ENCODE assay signal across 7 cellular contexts in genomic region chr20:48295445-48295903, GRCh38.
DNase-seq lines count a peak whose midpoint lies in the region; ATAC-seq and TF ChIP-seq lines count a peak whose summit lies in the region.

No MANE protein-coding gene starts in this region.

- intact Hi-C loops in adrenal gland (cut with DNase I) = loop anchor here in 1 of 2 donors (10.0 kb wide), 1 partner anchor 511 kb away; the partner anchor contains the start of gene SULF2

- H3K36me3 ChIP-seq in adrenal gland (replicated peaks in 1 of 2) (no peaks in the 10 kb centered on the region), iPS DF 6.9 (ENCODE audit: control insufficient read depth, insufficient read depth, low read length) (no peaks in the 10 kb centered on the region)

- no peak for ATAC-seq in GM21717 (IDR thresholded peaks at IDR 0.05; ENCODE audit: unreplicated experiment)

- H3K4me1 ChIP-seq in adrenal gland (replicated peaks in 1 of 2) (peaks cover 6 to 13% of the 10 kb centered on the region in 2 donors), iPS DF 6.9 (ENCODE audit: control insufficient read depth, insufficient read depth, low read length) (peaks cover 14% of the 10 kb centered on the region)

- H3K27me3 ChIP-seq in adrenal gland (no peaks in the 10 kb centered on the region), iPS DF 6.9 (ENCODE audit: control insufficient read depth, insufficient read depth, low read length) (no peaks in the 10 kb centered on the region)

- 17 to 24% (median 21%) methylated on average over 5 of the region's 5 CpGs for WGBS in adrenal gland, 4 donors
- WGBS in iPS DF 6.9 (ENCODE audit: insufficient coverage, insufficient read length) = no CpG with 5 or more reads among the region's 5 CpGs

- peak in 5 of 6 experiments; percentile 34 to 57 (median 45) for TF ChIP-seq CTCF in adrenal gland (IDR thresholded peaks at IDR 0.05)

- H3K4me3 ChIP-seq in adrenal gland (no peak overlapping the region), iPS DF 6.9 (ENCODE audit: low read length) (no peak overlapping the region)

- DNase-seq in HS-5 (ENCODE audit: low read depth) = peak; percentile 100
- peak; percentile 38 to 81 (median 65) for DNase-seq in adrenal gland
- DNase-seq in iPS DF 6.9 (ENCODE audit: low read depth, low spot score) = peak; percentile 87
- peak; percentile 46 for DNase-seq in superior temporal gyrus (ENCODE audit: extremely low spot score)
- DNase-seq in NCI-H2029 treated with DMSO at 0.1 percent for 48 hours (lab: John Stamatoyannopoulos, UW) = no peak
- DNase-seq in stimulated activated naive CD4-positive, alpha-beta T cell treated with Interleukin-2 at 50 U/mL for 16 hours (lab: John Stamatoyannopoulos, UW) = no peak

- H3K27ac ChIP-seq in adrenal gland (peak overlapping the region in 4 of 5 donors; percentile 35 to 76 (median 64)), iPS DF 6.9 (ENCODE audit: low read length) (no peak overlapping the region)

- no peak for TF ChIP-seq POLR2A in adrenal gland (IDR thresholded peaks at IDR 0.05)

- H3K9me3 ChIP-seq in adrenal gland (replicated peaks in 1 of 3) = no peaks in the 10 kb centered on the region
- H3K9me3 ChIP-seq in iPS DF 6.9 (ENCODE audit: control insufficient read depth, insufficient read depth, low read length) = no peaks in the 10 kb centered on the region

Comparison
In these comparisons a context has a peak if more than half of its experiments do, and no peak if none do; other contexts are left out.
1. DNase-seq: peak in HS-5 (single experiment), adrenal gland (7 of 7), iPS DF 6.9 (single experiment) and superior temporal gyrus (single experiment); none in NCI-H2029 treated with DMSO at 0.1 percent for 48 hours (single experiment) and stimulated activated naive CD4-positive, alpha-beta T cell treated with Interleukin-2 at 50 U/mL for 16 hours (single experiment).